15 cellular contexts compared by ENCODE assay signal in the genomic region with DNA sequence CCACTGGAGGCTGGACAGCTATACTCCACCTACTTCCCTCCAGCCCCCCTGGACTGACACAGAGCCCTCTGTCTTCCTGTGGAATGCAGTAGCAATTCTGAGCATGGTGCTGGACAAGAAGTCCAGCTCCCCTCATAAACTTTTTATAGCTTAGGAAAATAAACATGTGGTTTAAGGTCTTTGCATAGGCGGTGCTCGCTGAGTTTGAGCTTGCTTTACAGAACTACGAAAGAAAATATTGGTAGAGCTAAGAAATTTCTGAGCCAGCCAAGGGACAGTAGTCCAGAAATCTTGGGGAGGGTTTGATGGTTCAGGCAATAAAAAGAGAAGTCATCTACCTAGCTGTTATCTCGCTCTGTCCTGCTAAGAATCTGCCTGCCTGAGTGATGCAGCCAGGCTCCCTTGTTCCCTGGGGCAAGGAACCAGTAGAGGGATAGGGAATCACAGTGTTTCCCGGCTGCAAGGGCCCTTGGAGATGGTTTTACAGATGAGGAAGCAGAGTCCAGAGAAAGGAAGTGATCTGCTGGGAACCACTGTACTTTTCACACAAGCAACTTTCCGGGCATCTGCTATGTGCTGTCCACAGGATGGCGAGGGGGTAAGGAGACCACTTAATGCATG.
A peak's percentile ranks its signal among the peaks of the same experiment; 100 is the strongest.
DNase-seq lines count a peak whose midpoint lies in the region; FAIRE-seq and TF ChIP-seq lines count a peak whose summit lies in the region.
"Had no signal": no experiment of that assay in that cellular context is flagged by ENCODE, and none has a peak within 500 bp of the region (broad histone marks: within the 10 kb centered on the region; RNA-seq: fewer than 3 reads in every experiment).

No MANE protein-coding gene starts in this region.

- POLR2A ChIA-PET in activated CD4-positive, alpha-beta memory T cell treated with anti-CD3 and anti-CD28 coated beads for 36 hours (lab: Charles Lee): no interaction called here

- H3K27me3 Mint-ChIP-seq in osteocyte (ENCODE audit: unreplicated experiment): no peaks in the 10 kb centered on the region
- peaks cover 2% of the 10 kb centered on the region for H3K27me3 Mint-ChIP-seq in activated CD4-positive, alpha-beta T cell treated with anti-CD3 and anti-CD28 coated beads, Interleukin-2, amount 10 ng/mL, durations not matched to agents 24 days and 14 days
- H3K27me3 Mint-ChIP-seq in activated CD4-positive, alpha-beta memory T cell treated with anti-CD3 and anti-CD28 coated beads for 36 hours: no peaks in the 10 kb centered on the region
- H3K27me3 Mint-ChIP-seq: activated CD4-positive, alpha-beta T cell treated with anti-CD3 and anti-CD28 coated beads for 36 hours had no signal

- intact Hi-C loops in activated CD4-positive, alpha-beta T cell treated with anti-CD3 and anti-CD28 coated beads, Interleukin-2, amount 10 ng/mL, durations not matched to agents 24 days and 14 days (cut with micrococcal nuclease): no loop called here
- intact Hi-C loops in activated CD4-positive, alpha-beta memory T cell treated with anti-CD3 and anti-CD28 coated beads for 36 hours (cut with micrococcal nuclease): no loop called here

- TF ChIP-seq POLR2A in GM12892 (IDR thresholded peaks at IDR 0.05; ENCODE audit: low read depth, low read length): no peak

- H3K27ac Mint-ChIP-seq in osteocyte (ENCODE audit: unreplicated experiment): peak overlapping the region; percentile 70
- no peak overlapping the region for H3K27ac Mint-ChIP-seq in activated CD4-positive, alpha-beta T cell treated with anti-CD3 and anti-CD28 coated beads, Interleukin-2, amount 10 ng/mL, durations not matched to agents 24 days and 14 days
- H3K27ac Mint-ChIP-seq in activated CD4-positive, alpha-beta memory T cell treated with anti-CD3 and anti-CD28 coated beads for 36 hours: no peak overlapping the region
- H3K27ac Mint-ChIP-seq: activated CD4-positive, alpha-beta T cell treated with anti-CD3 and anti-CD28 coated beads for 36 hours; IgD-negative memory B cell had no signal

- no peak overlapping the region for H3K4me3 Mint-ChIP-seq in osteocyte (ENCODE audit: unreplicated experiment)
- H3K4me3 Mint-ChIP-seq in activated CD4-positive, alpha-beta T cell treated with anti-CD3 and anti-CD28 coated beads, Interleukin-2, amount 10 ng/mL, durations not matched to agents 24 days and 14 days: no peak overlapping the region
- H3K4me3 Mint-ChIP-seq in activated CD4-positive, alpha-beta memory T cell treated with anti-CD3 and anti-CD28 coated beads for 36 hours: no peak overlapping the region
- H3K4me3 Mint-ChIP-seq: activated CD4-positive, alpha-beta T cell treated with anti-CD3 and anti-CD28 coated beads for 36 hours; IgD-negative memory B cell; neural crest cell had no signal

- CTCF ChIA-PET in activated CD4-positive, alpha-beta memory T cell treated with anti-CD3 and anti-CD28 coated beads for 36 hours (lab: Charles Lee): interaction anchor here (0.7 kb wide), 1 partner anchor 76 kb away, joined by 3 read pairs; no protein-coding TSS in a partner anchor

- H3K9me3 Mint-ChIP-seq in osteocyte (ENCODE audit: unreplicated experiment): no peaks in the 10 kb centered on the region
- no peaks in the 10 kb centered on the region for H3K9me3 Mint-ChIP-seq in activated CD4-positive, alpha-beta T cell treated with anti-CD3 and anti-CD28 coated beads, Interleukin-2, amount 10 ng/mL, durations not matched to agents 24 days and 14 days
- H3K9me3 Mint-ChIP-seq in activated CD4-positive, alpha-beta memory T cell treated with anti-CD3 and anti-CD28 coated beads for 36 hours: no peaks in the 10 kb centered on the region
- H3K9me3 Mint-ChIP-seq: IgD-negative memory B cell had no signal

- peaks cover 37% of the 10 kb centered on the region for H3K4me1 Mint-ChIP-seq in osteocyte (ENCODE audit: unreplicated experiment)
- H3K4me1 Mint-ChIP-seq in activated CD4-positive, alpha-beta T cell treated with anti-CD3 and anti-CD28 coated beads, Interleukin-2, amount 10 ng/mL, durations not matched to agents 24 days and 14 days: peaks cover 5% of the 10 kb centered on the region
- peaks cover 10% of the 10 kb centered on the region for H3K4me1 Mint-ChIP-seq in activated CD4-positive, alpha-beta memory T cell treated with anti-CD3 and anti-CD28 coated beads for 36 hours (ENCODE audit: low read depth)
- H3K4me1 Mint-ChIP-seq: IgD-negative memory B cell had no signal

- no peak for FAIRE-seq in GM12892 (lab: Jason Lieb, UNC)
- FAIRE-seq: H1 had no signal

- DNase-seq in Daoy (ENCODE audit: low read depth) (peak; percentile 78), NCI-H526 treated with DMSO at 0.1 percent for 48 hours (lab: John Stamatoyannopoulos, UW) (peak; percentile 77), fibroblast of peridontal ligament (ENCODE audit: extremely low read depth) (peak; percentile 68), osteocyte (ENCODE audit: extremely low spot score, unreplicated experiment) (peak; percentile 64), HUDEP-2 (lab: John Stamatoyannopoulos, UW; ENCODE audit: unreplicated experiment in 76 of 76) (no peak), GM12892 (ENCODE audit: insufficient read length) (no peak)
- no peak for DNase-seq in activated CD4-positive, alpha-beta T cell treated with anti-CD3 and anti-CD28 coated beads, Interleukin-2, amount 10 ng/mL, durations not matched to agents 24 days and 14 days
- no peak for DNase-seq in activated CD4-positive, alpha-beta memory T cell treated with anti-CD3 and anti-CD28 coated beads for 36 hours
- DNase-seq: activated CD4-positive, alpha-beta T cell treated with anti-CD3 and anti-CD28 coated beads for 36 hours; erythroblast; NCI-H1694 treated with DMSO at 0.1 percent for 48 hours; stimulated activated CD4-positive, alpha-beta T cell treated with anti-CD3 and anti-CD28 coated beads, Interleukin-15, amount 100 ng/mL, for 24 hours had no signal

- TF ChIP-seq CTCF in osteocyte (IDR thresholded peaks at IDR 0.05): no peak

- H3K36me3 Mint-ChIP-seq in osteocyte (ENCODE audit: unreplicated experiment): no peaks in the 10 kb centered on the region
- H3K36me3 Mint-ChIP-seq in activated CD4-positive, alpha-beta T cell treated with anti-CD3 and anti-CD28 coated beads, Interleukin-2, amount 10 ng/mL, durations not matched to agents 24 days and 14 days (ENCODE audit: low read depth): no peaks in the 10 kb centered on the region
- no peaks in the 10 kb centered on the region for H3K36me3 Mint-ChIP-seq in activated CD4-positive, alpha-beta memory T cell treated with anti-CD3 and anti-CD28 coated beads for 36 hours
- H3K36me3 Mint-ChIP-seq: IgD-negative memory B cell had no signal

Comparison
In these comparisons a context has a peak if more than half of its experiments do, and no peak if none do; other contexts are left out.
1. DNase-seq: peak in Daoy (single experiment), NCI-H526 treated with DMSO at 0.1 percent for 48 hours (single experiment), fibroblast of peridontal ligament (single experiment) and osteocyte (single experiment); none in activated CD4-positive, alpha-beta T cell treated with anti-CD3 and anti-CD28 coated beads, Interleukin-2, amount 10 ng/mL, durations not matched to agents 24 days and 14 days (single experiment), HUDEP-2 (0 of 76), GM12892 (single experiment) and activated CD4-positive, alpha-beta memory T cell treated with anti-CD3 and anti-CD28 coated beads for 36 hours (single experiment).